Comparison of ENCODE assay signal across 25 cellular contexts in the genomic region with DNA sequence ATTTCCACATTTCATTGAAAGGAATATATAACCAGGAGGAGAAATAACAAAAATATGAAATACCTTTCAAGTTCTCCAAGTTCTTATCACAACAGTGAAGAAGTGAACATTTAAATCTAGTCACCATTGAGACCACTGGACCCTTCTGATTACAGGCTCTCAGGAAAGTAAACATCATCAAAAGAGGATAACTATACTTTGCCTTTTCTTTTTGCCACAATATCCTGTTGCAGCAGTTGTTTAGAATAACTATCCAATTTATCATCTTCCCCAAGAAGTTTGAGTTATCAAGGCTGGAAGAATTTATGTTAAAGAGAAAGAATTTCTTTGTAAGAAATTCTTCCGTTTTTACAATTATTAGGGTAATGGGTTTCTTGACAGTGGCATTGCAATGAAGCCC.
"Had no signal": no experiment of that assay in that cellular context is flagged by ENCODE, and none has a peak within 500 bp of the region (broad histone marks: within the 10 kb centered on the region; RNA-seq: fewer than 3 reads in every experiment).

No MANE protein-coding gene starts in this region.

- H3K4me3 Mint-ChIP-seq: activated CD4-positive, alpha-beta memory T cell treated with anti-CD3 and anti-CD28 coated beads, Interleukin-2, amount 10 ng/mL, durations not matched to agents 7 days and 5 days; activated CD4-positive, alpha-beta T cell treated with anti-CD3 and anti-CD28 coated beads for 36 hours; activated naive CD4-positive, alpha-beta T cell treated with anti-CD3 and anti-CD28 coated beads, Interleukin-2, amount 50 U/mL, for 24 hours; central memory CD8-positive, alpha-beta T cell had no signal

- H3K9me3 ChIP-seq: ascending aorta, body of pancreas had no signal

- ATAC-seq: activated CD4-positive, alpha-beta T cell treated with anti-CD3 and anti-CD28 coated beads for 36 hours; body of pancreas; PC-3 had no signal

- H3K27ac Mint-ChIP-seq: activated CD4-positive, alpha-beta memory T cell treated with anti-CD3 and anti-CD28 coated beads, Interleukin-2, amount 10 ng/mL, durations not matched to agents 7 days and 5 days; activated CD4-positive, alpha-beta T cell treated with anti-CD3 and anti-CD28 coated beads for 36 hours; activated naive CD4-positive, alpha-beta T cell treated with anti-CD3 and anti-CD28 coated beads, Interleukin-2, amount 50 U/mL, for 24 hours had no signal

- H3K27ac ChIP-seq: ascending aorta, body of pancreas, VCaP had no signal

- H3K4me3 ChIP-seq: ascending aorta, body of pancreas had no signal

- H3K9me3 Mint-ChIP-seq: activated CD4-positive, alpha-beta memory T cell treated with anti-CD3 and anti-CD28 coated beads, Interleukin-2, amount 10 ng/mL, durations not matched to agents 7 days and 5 days; activated naive CD4-positive, alpha-beta T cell treated with anti-CD3 and anti-CD28 coated beads, Interleukin-2, amount 50 U/mL, for 24 hours; central memory CD8-positive, alpha-beta T cell had no signal

- H3K27me3 Mint-ChIP-seq: activated CD4-positive, alpha-beta memory T cell treated with anti-CD3 and anti-CD28 coated beads, Interleukin-2, amount 10 ng/mL, durations not matched to agents 7 days and 5 days; activated CD4-positive, alpha-beta T cell treated with anti-CD3 and anti-CD28 coated beads for 36 hours; activated naive CD4-positive, alpha-beta T cell treated with anti-CD3 and anti-CD28 coated beads, Interleukin-2, amount 50 U/mL, for 24 hours; central memory CD8-positive, alpha-beta T cell had no signal

- H3K27me3 ChIP-seq: ascending aorta, body of pancreas had no signal

- DNase-seq: activated CD4-positive, alpha-beta memory T cell treated with anti-CD3 and anti-CD28 coated beads, Interleukin-2, amount 10 ng/mL, durations not matched to agents 7 days and 5 days; activated CD4-positive, alpha-beta T cell treated with anti-CD3 and anti-CD28 coated beads for 36 hours; activated CD4-positive, alpha-beta T cell treated with anti-CD3 and anti-CD28 coated beads, Interleukin-2, amount 50 U/mL, for 1 hour; activated CD8-positive, alpha-beta memory T cell treated with anti-CD3 and anti-CD28 coated beads, Interleukin-2, amount 50 U/mL, for 4 hours; activated effector memory CD4-positive, alpha-beta T cell treated with Interleukin-2 at 50 U/mL for 16 hours; activated naive CD4-positive, alpha-beta T cell; activated T-cell treated with anti-CD3 and anti-CD28 coated beads, Interleukin-2, amount 50 U/mL, for 1 hour; amniotic stem cell; body of pancreas; KBM-7; MM.1S; NCI-H1105; NCI-H1436; NCI-H1694 treated with DMSO at 0.1 percent for 48 hours; NCI-H2029 treated with DMSO at 0.1 percent for 48 hours; NCI-H510A treated with DMSO at 0.1 percent for 48 hours; NCI-H69; PC-3; SHP77; T-helper 2 cell; T1000 had no signal

- H3K36me3 ChIP-seq: ascending aorta had no signal
